Comparison of ENCODE assay signal across 9 cellular contexts in genomic region chr18:21053127-21053526, GRCh38. TPM values are rescaled to one million over a fixed set of nuclear protein-coding genes. Genes with fewer than 3 reads are reported as not detected.
DNase-seq lines count a peak whose midpoint lies in the region; ATAC-seq and TF ChIP-seq lines count a peak whose summit lies in the region.
"Had no signal": no experiment of that assay in that cellular context is flagged by ENCODE, and none has a peak within 500 bp of the region (broad histone marks: within the 10 kb centered on the region; RNA-seq: fewer than 3 reads in every experiment).

No MANE protein-coding gene starts in this region.

- no peaks in the 10 kb centered on the region for H3K9me3 Mint-ChIP-seq in CD8-positive, alpha-beta memory T cell

- H3K4me1 ChIP-seq in CD8-positive, alpha-beta memory T cell (ENCODE audit: insufficient read depth, low read length), result peaks cover 40% of the 10 kb centered on the region
- H3K4me1 ChIP-seq in psoas muscle, result peaks cover 34% of the 10 kb centered on the region

- H3K27ac ChIP-seq in CD8-positive, alpha-beta memory T cell (ENCODE audit: low read depth, low read length), result no peak overlapping the region
- no peak overlapping the region for H3K27ac ChIP-seq in psoas muscle

- H3K27ac Mint-ChIP-seq in CD8-positive, alpha-beta memory T cell, result peak overlapping the region in 7 of 8 donors; percentile 5 to 65 (median 25)

- H3K27me3 ChIP-seq in CD8-positive, alpha-beta memory T cell (ENCODE audit: insufficient read depth, low read length, poor library complexity, severe bottlenecking), result no peaks in the 10 kb centered on the region
- H3K27me3 ChIP-seq in psoas muscle (ENCODE audit: insufficient read depth in 3 of 3, low read length in 2 of 3), result no peaks in the 10 kb centered on the region

- POLR2A ChIA-PET in CD8-positive, alpha-beta memory T cell (lab: Charles Lee), result no interaction called here

- no peaks in the 10 kb centered on the region for H3K27me3 Mint-ChIP-seq in CD8-positive, alpha-beta memory T cell

- H3K36me3 Mint-ChIP-seq in CD8-positive, alpha-beta memory T cell, result peaks cover 0 to 3% (median 0%) of the 10 kb centered on the region in 3 donors

- H3K4me1 Mint-ChIP-seq in CD8-positive, alpha-beta memory T cell, result peaks cover 39 to 50% (median 49%) of the 10 kb centered on the region in 3 donors

- intact Hi-C loops in psoas muscle (cut with DNase I), result loop anchor here in 1 of 2 donors (5.0 kb wide), 1 partner anchor 59 kb away; the partner anchor contains the start of gene ROCK1

- no peak overlapping the region for H3K4me3 ChIP-seq in CD8-positive, alpha-beta memory T cell (ENCODE audit: low read length)
- H3K4me3 ChIP-seq in psoas muscle, result no peak overlapping the region

- peak in 3 of 4 donors; percentile 83 to 88 (median 84) for ATAC-seq in psoas muscle
- ATAC-seq in HG02852 (IDR thresholded peaks at IDR 0.05; ENCODE audit: unreplicated experiment), result no peak
- no peak for ATAC-seq in HG02588 (IDR thresholded peaks at IDR 0.05; ENCODE audit: unreplicated experiment)

- peak overlapping the region in 1 of 7 donors; percentile 26 for H3K4me3 Mint-ChIP-seq in CD8-positive, alpha-beta memory T cell

- H3K9me3 ChIP-seq in CD8-positive, alpha-beta memory T cell (ENCODE audit: low read length), result no peaks in the 10 kb centered on the region
- no peaks in the 10 kb centered on the region for H3K9me3 ChIP-seq in psoas muscle

- TF ChIP-seq CTCF in psoas muscle (IDR thresholded peaks at IDR 0.05), result no peak

- no peaks in the 10 kb centered on the region for H3K36me3 ChIP-seq in CD8-positive, alpha-beta memory T cell (ENCODE audit: insufficient read depth, low read length)
- peaks cover 0 to 3% of the 10 kb centered on the region in 2 donors for H3K36me3 ChIP-seq in psoas muscle (ENCODE audit: insufficient read depth in 1 of 2, low read depth in 1 of 2)

- CTCF ChIA-PET in CD8-positive, alpha-beta memory T cell (lab: Charles Lee), result interaction anchor here (1.1 kb wide), 1 partner anchor 20 kb away, joined by 3 read pairs; no protein-coding TSS in a partner anchor

- no peak for DNase-seq in CD8-positive, alpha-beta memory T cell
- DNase-seq in amniotic epithelial cell (ENCODE audit: low read depth) (peak; percentile 95), foreskin melanocyte (peak; percentile 13), psoas muscle (no peak), SIG-M5 treated with dmso at 0.1 percent for 504 hours (lab: John Stamatoyannopoulos, UW; ENCODE audit: unreplicated experiment) (no peak)
- DNase-seq in activated naive CD4-positive, alpha-beta T cell treated with anti-CD3 and anti-CD28 coated beads, Interleukin-2, amount 50 U/mL, for 16 hours, result no peak
- DNase-seq: activated naive CD4-positive, alpha-beta T cell had no signal

RNA-seq across cellular contexts. Expression of gene ROCK1, which starts 58.5 kb away (rescaled TPM):
- 10 to 100 TPM; 62.0 to 66.5 TPM for total RNA-seq in CD8-positive, alpha-beta memory T cell
- polyA plus RNA-seq in CD8-positive, alpha-beta memory T cell, result 41.7 TPM
- total RNA-seq in psoas muscle, result 10 to 100 TPM; 10.4 to 14.6 (median 12.3) TPM
- polyA plus RNA-seq in psoas muscle, result 10 to 100 TPM in 2 of 3 donors, 1 to 10 TPM in 1; 4.9 to 16.0 (median 13.5) TPM

Comparison
In these comparisons a context has a peak if more than half of its experiments do, and no peak if none do; other contexts are left out.
1. DNase-seq: peak in amniotic epithelial cell (single experiment) and foreskin melanocyte (single experiment); none in CD8-positive, alpha-beta memory T cell (0 of 5), psoas muscle (0 of 2), activated naive CD4-positive, alpha-beta T cell treated with anti-CD3 and anti-CD28 coated beads, Interleukin-2, amount 50 U/mL, for 16 hours (single experiment) and SIG-M5 treated with dmso at 0.1 percent for 504 hours (single experiment).
2. ATAC-seq: peak in psoas muscle (3 of 4); none in HG02852 (single experiment) and HG02588 (single experiment).
3. RNA of gene ROCK1, which starts 58.5 kb away (total RNA-seq): 62.0 to 66.5 TPM in CD8-positive, alpha-beta memory T cell; 10.4 to 14.6 TPM in psoas muscle; every median in the first group is over 4 times any median in the second.